In the genomic region with DNA sequence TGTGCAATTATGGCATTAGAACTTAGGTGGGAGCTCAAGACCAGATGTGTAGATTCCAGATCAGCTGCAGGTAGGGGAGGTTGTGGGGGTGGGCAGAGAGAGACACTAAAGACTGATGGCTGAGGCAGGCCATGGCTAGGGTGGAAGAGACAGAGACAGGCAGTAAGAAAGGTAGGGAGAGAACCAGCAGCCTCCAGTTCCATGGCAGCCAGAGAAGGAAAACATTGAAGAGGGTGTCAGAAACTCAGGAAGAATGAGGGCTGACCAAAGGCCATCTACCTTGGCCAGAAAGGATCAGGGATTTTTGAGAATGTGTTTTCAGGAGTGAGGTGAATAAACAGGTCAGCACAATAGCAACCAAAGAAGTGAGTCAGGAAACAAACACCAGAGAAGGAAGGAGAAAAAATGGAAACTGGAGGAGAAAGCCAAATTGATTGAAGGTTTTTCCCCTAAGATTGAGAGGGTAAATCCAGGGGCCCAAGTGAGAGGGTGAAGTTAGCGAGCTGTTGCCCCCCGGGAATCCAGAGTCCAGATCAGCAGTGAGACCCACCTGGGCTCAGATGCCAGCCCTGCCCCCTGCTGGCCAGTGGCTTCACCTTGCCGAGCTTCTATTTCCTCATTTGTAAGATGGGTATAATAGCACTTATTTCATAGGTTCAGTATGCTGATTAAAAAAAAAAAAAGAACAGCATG, we compare ENCODE assay signal across 7 cellular contexts. TPM values are rescaled to one million over a fixed set of nuclear protein-coding genes. Genes with fewer than 3 reads are reported as not detected.
DNase-seq lines count a peak whose midpoint lies in the region; ATAC-seq, FAIRE-seq and TF ChIP-seq lines count a peak whose summit lies in the region.

No MANE protein-coding gene starts in this region.

- no peak overlapping the region for H3K4ac ChIP-seq in H1 (replicated peaks; ENCODE audit: insufficient read length, low read depth, low read length)

- no peak overlapping the region for H2BK20ac ChIP-seq in H1 (ENCODE audit: low read length)

- H3K4me1 ChIP-seq in H1 (replicated peaks in 1 of 4; ENCODE audit: control insufficient read depth in 3 of 4, insufficient read depth in 4 of 4, low read length in 3 of 4), result no peaks in the 10 kb centered on the region

- H4K20me1 ChIP-seq in H1 (replicated peaks in 1 of 2; ENCODE audit: control insufficient read depth in 1 of 2, insufficient read depth in 2 of 2, low read length in 2 of 2) (no peaks in the 10 kb centered on the region), neural cell (ENCODE audit: insufficient read depth) (no peaks in the 10 kb centered on the region)

- H3K4me3 Mint-ChIP-seq in activated CD4-positive, alpha-beta T cell treated with anti-CD3 and anti-CD28 coated beads, Interleukin-2, amount 10 ng/mL, durations not matched to agents 24 days and 14 days, result no peak overlapping the region

- POLR2A ChIA-PET in H1 (lab: Charles Lee; ENCODE audit: partially characterized antibody), result interaction anchor here (0.7 to 2.2 kb wide), 5 partner anchors 9 to 71 kb away, joined by 3 to 4 read pairs (median 3); no protein-coding TSS in a partner anchor

- H3K27me3 Mint-ChIP-seq in activated CD4-positive, alpha-beta T cell treated with anti-CD3 and anti-CD28 coated beads, Interleukin-2, amount 10 ng/mL, durations not matched to agents 24 days and 14 days, result no peaks in the 10 kb centered on the region

- H3K18ac ChIP-seq in H1 (ENCODE audit: extremely low read depth, low read length), result no peak overlapping the region

- no peaks in the 10 kb centered on the region for H3K9me2 ChIP-seq in neural cell (ENCODE audit: insufficient read depth, low read length)

- H3K27me3 ChIP-seq in MG63 (no peaks in the 10 kb centered on the region), H1 (replicated peaks in 1 of 4; ENCODE audit: control insufficient read depth in 3 of 4, extremely low read depth in 1 of 4, insufficient read depth in 3 of 4, low read length in 3 of 4) (no peaks in the 10 kb centered on the region), neural cell (ENCODE audit: insufficient read depth, low read depth, low read length) (no peaks in the 10 kb centered on the region)

- ATAC-seq in HG02938 (IDR thresholded peaks at IDR 0.05; ENCODE audit: unreplicated experiment), result no peak

- H3K9me3 ChIP-seq in MG63 (no peaks in the 10 kb centered on the region), H1 (ENCODE audit: insufficient read depth in 2 of 2, low read depth in 1 of 2, low read length in 1 of 2) (no peaks in the 10 kb centered on the region), neural cell (ENCODE audit: low read length) (no peaks in the 10 kb centered on the region)

- DNase-seq in MG63 (peak; percentile 30), H1 (ENCODE audit: low read depth in 1 of 2, low spot score in 2 of 2) (peak; percentile 33 to 80), urothelium cell line (ENCODE audit: low spot score) (peak; percentile 56)
- peak; percentile 83 for DNase-seq in activated CD4-positive, alpha-beta T cell treated with anti-CD3 and anti-CD28 coated beads, Interleukin-2, amount 10 ng/mL, durations not matched to agents 24 days and 14 days

- H3K36me3 ChIP-seq in MG63, result peaks cover 8% of the 10 kb centered on the region
- no peaks in the 10 kb centered on the region; a peak in 1 of 8 replicates for H3K36me3 ChIP-seq in H1 (ENCODE audit: control insufficient read depth in 2 of 4, insufficient read depth in 4 of 4, low read length in 3 of 4)
- peaks cover 5% of the 10 kb centered on the region for H3K36me3 ChIP-seq in neural cell (ENCODE audit: insufficient read depth, low read length)

- no peaks in the 10 kb centered on the region for H3K9me3 Mint-ChIP-seq in activated CD4-positive, alpha-beta T cell treated with anti-CD3 and anti-CD28 coated beads, Interleukin-2, amount 10 ng/mL, durations not matched to agents 24 days and 14 days

- no peak overlapping the region for H3K56ac ChIP-seq in H1 (replicated peaks; ENCODE audit: insufficient read length, low read depth, low read length)

- H3K9ac ChIP-seq in H1 (replicated peaks in 1 of 4; ENCODE audit: extremely low read depth in 1 of 4, low read depth in 3 of 4, low read length in 3 of 4) (no peak overlapping the region), neural cell (ENCODE audit: low read length) (no peak overlapping the region)

- peaks cover 21% of the 10 kb centered on the region for H3K36me3 Mint-ChIP-seq in activated CD4-positive, alpha-beta T cell treated with anti-CD3 and anti-CD28 coated beads, Interleukin-2, amount 10 ng/mL, durations not matched to agents 24 days and 14 days (ENCODE audit: low read depth)

- H3K79me2 ChIP-seq in H1 (ENCODE audit: control insufficient read depth in 1 of 2, insufficient read depth in 2 of 2, low read length in 2 of 2) (no peaks in the 10 kb centered on the region), neural cell (replicated peaks; ENCODE audit: insufficient read depth, low read length) (no peaks in the 10 kb centered on the region)

- H3K4me3 ChIP-seq in GM12875 (ENCODE audit: low read depth, low read length) (no peak overlapping the region), MG63 (no peak overlapping the region), H1 (ENCODE audit: extremely low read depth in 1 of 4, insufficient read depth in 2 of 4, low read depth in 3 of 4, low read length in 4 of 4) (no peak overlapping the region), neural cell (ENCODE audit: low read length) (no peak overlapping the region)

- no peaks in the 10 kb centered on the region; the same call in 1 of the 2 replicates for H3K23me2 ChIP-seq in H1 (ENCODE audit: low read depth, low read length)

- H2BK15ac ChIP-seq in H1 (ENCODE audit: low read length), result no peak overlapping the region

- no peak overlapping the region for H3K27ac Mint-ChIP-seq in activated CD4-positive, alpha-beta T cell treated with anti-CD3 and anti-CD28 coated beads, Interleukin-2, amount 10 ng/mL, durations not matched to agents 24 days and 14 days

- H2AFZ ChIP-seq in H1 (ENCODE audit: low read length) (no peak overlapping the region), neural cell (ENCODE audit: low read depth, low read length) (no peak overlapping the region)

- no peak for TF ChIP-seq POLR2A in H1 (IDR thresholded peaks at IDR 0.05; ENCODE audit: control extremely low read depth in 1 of 2, low read depth in 2 of 2, low read length in 2 of 2)

- 52% methylated on average over 3 of the region's 3 CpGs; no CpG with 5 or more reads in 1 of the 2 experiments for WGBS in H1 (ENCODE audit: extremely low coverage in 1 of 2, insufficient coverage in 1 of 2, insufficient read length in 1 of 2, insufficient replicate concordance in 2 of 2, low coverage in 1 of 2, low lambda C conversion rate in 2 of 2, missing lambda C conversion rate in 1 of 2), 2 experiments

- H4K5ac ChIP-seq in H1 (ENCODE audit: insufficient read length, low read depth, low read length), result no peak overlapping the region

- FAIRE-seq in H1 (lab: Jason Lieb, UNC), result no peak
- FAIRE-seq in urothelium cell line (lab: Jason Lieb, UNC), result no peak

- no peak overlapping the region for H2BK12ac ChIP-seq in H1 (ENCODE audit: low read depth, low read length)

- no peaks in the 10 kb centered on the region for H3F3A ChIP-seq in neural cell (ENCODE audit: insufficient read depth, low read length, poor library complexity, severe bottlenecking)

- no peak overlapping the region for H4K91ac ChIP-seq in H1 (replicated peaks; ENCODE audit: insufficient read length, low read length)

- no peak overlapping the region for H2BK120ac ChIP-seq in H1 (replicated peaks; ENCODE audit: low read depth, low read length)

- TF ChIP-seq RAD21 in H1 (IDR thresholded peaks at IDR 0.05 in 1 of 2, conservative IDR thresholded peaks at IDR 0.05 in 1 of 2; ENCODE audit: low read depth in 2 of 2, low read length in 2 of 2) (peak; percentile 70 to 81), neural cell (conservative IDR thresholded peaks at IDR 0.05) (no peak)

- no peak overlapping the region for H3K14ac ChIP-seq in H1 (ENCODE audit: insufficient read length)

- TF ChIP-seq EP300 in H1 (IDR thresholded peaks at IDR 0.05; ENCODE audit: borderline replicate concordance in 1 of 2, low read depth in 2 of 2, low read length in 2 of 2), result no peak
- no peak for TF ChIP-seq EP300 in neural cell (conservative IDR thresholded peaks at IDR 0.05; ENCODE audit: poor library complexity, severe bottlenecking)

- H3K4me2 ChIP-seq in H1 (ENCODE audit: insufficient read depth in 1 of 2, low read depth in 2 of 2, low read length in 2 of 2) (no peak overlapping the region), neural cell (ENCODE audit: low read length) (no peak overlapping the region)

- peaks cover 21% of the 10 kb centered on the region for H3K4me1 Mint-ChIP-seq in activated CD4-positive, alpha-beta T cell treated with anti-CD3 and anti-CD28 coated beads, Interleukin-2, amount 10 ng/mL, durations not matched to agents 24 days and 14 days

- H3K27ac ChIP-seq in H1 (ENCODE audit: low read depth, low read length) (no peak overlapping the region), neural cell (ENCODE audit: low read length) (no peak overlapping the region)

- CTCF ChIA-PET in H1 (lab: Charles Lee; ENCODE audit: partially characterized antibody), result interaction anchor here (0.7 to 23.0 kb wide), 47 partner anchors 9 to 274 kb away, joined by 3 to 297 read pairs (median 5); partner anchors contain the start of gene ABHD2

- no peak overlapping the region for H2BK5ac ChIP-seq in H1 (ENCODE audit: low read depth, low read length)

- TF ChIP-seq CTCF in GM12875 (IDR thresholded peaks at IDR 0.05; ENCODE audit: borderline replicate concordance, insufficient read depth, low read depth, low read length) (peak; percentile 74), H1 (IDR thresholded peaks at IDR 0.05; ENCODE audit: control extremely low read depth in 1 of 3, insufficient read depth in 1 of 3, low read depth in 1 of 3, low read length in 3 of 3) (peak; percentile 79 to 86 (median 84)), neural cell (IDR thresholded peaks at IDR 0.05; ENCODE audit: poor library complexity, severe bottlenecking) (no peak)

- no peaks in the 10 kb centered on the region for H3K79me1 ChIP-seq in H1 (ENCODE audit: low read depth, low read length)

- no peak overlapping the region for H3K23ac ChIP-seq in H1 (ENCODE audit: insufficient read length)

- no peak overlapping the region; the same call in 1 of the 2 replicates for H2AK5ac ChIP-seq in H1 (ENCODE audit: low read depth, low read length)

- intact Hi-C loops in activated CD4-positive, alpha-beta T cell treated with anti-CD3 and anti-CD28 coated beads, Interleukin-2, amount 10 ng/mL, durations not matched to agents 24 days and 14 days (cut with micrococcal nuclease), result loop anchor here (1.0 to 5.0 kb wide), 2 partner anchors 48 to 72 kb away; no protein-coding TSS in a partner anchor

- H4K8ac ChIP-seq in H1 (ENCODE audit: extremely low read depth, insufficient read depth, low read length), result no peak overlapping the region

RNA-seq across cellular contexts. Expression of gene ABHD2, which starts 41.0 kb away (rescaled TPM):
- 9.5 and 18.3 TPM in 2 replicates for total RNA-seq in MG63 (2014; rRNA removed; shearing (Covaris generic); ENCODE audit: low replicate concordance)
- total RNA-seq in activated CD4-positive, alpha-beta T cell treated with anti-CD3 and anti-CD28 coated beads, Interleukin-2, amount 10 ng/mL, durations not matched to agents 24 days and 14 days, result 75.2 and 76.6 TPM in 2 replicates
- 23.7 and 27.6 TPM in 2 replicates for total RNA-seq in H1 (2021; fragmentation: NEBNext Ultra II Directional; extraction: Animal tissue kit (Norgen Biotek cat#: 25700))
- polyA plus RNA-seq in H1 (2011; rRNA removed), result 9.1 and 9.7 TPM in 2 replicates
- 11.2 TPM for polyA plus RNA-seq in H1 (2011; cell fraction: cytosol; rRNA removed)
- 16.6 TPM for polyA plus RNA-seq in H1 (2011; cell fraction: nucleus; rRNA removed)
- polyA plus RNA-seq in H1 (2012, experiment 1 of 2), result 9.4 to 15.8 TPM (median 15.5 TPM) in 4 replicates
- 1.7 TPM for polyA plus RNA-seq in H1 (2012, experiment 2 of 2)
- polyA plus RNA-seq in H1 (2013, experiment 1 of 2), result 13.6 TPM
- 16.3 TPM for polyA plus RNA-seq in H1 (2013, experiment 2 of 2)
- polyA minus RNA-seq in H1 (2011; rRNA and poly(A)+ RNA removed), result 78.4 and 110 TPM in 2 replicates
- 11.8 TPM for polyA minus RNA-seq in H1 (2011; cell fraction: cytosol; rRNA and poly(A)+ RNA removed)
- 26.8 TPM for polyA minus RNA-seq in H1 (2011; cell fraction: nucleus; rRNA and poly(A)+ RNA removed)
- polyA plus RNA-seq in neural cell, result 19.0 and 20.8 TPM in 2 replicates
- 91.5 and 102 TPM in 2 replicates for polyA minus RNA-seq in neural cell

Comparison
In these comparisons a context has a peak if more than half of its experiments do, and no peak if none do; other contexts are left out.
1. DNase-seq: peak in every context shown above with its lines; median percentile 83 in activated CD4-positive, alpha-beta T cell treated with anti-CD3 and anti-CD28 coated beads, Interleukin-2, amount 10 ng/mL, durations not matched to agents 24 days and 14 days; 56 in H1; 56 in urothelium cell line; 30 in MG63.